In the genomic region with DNA sequence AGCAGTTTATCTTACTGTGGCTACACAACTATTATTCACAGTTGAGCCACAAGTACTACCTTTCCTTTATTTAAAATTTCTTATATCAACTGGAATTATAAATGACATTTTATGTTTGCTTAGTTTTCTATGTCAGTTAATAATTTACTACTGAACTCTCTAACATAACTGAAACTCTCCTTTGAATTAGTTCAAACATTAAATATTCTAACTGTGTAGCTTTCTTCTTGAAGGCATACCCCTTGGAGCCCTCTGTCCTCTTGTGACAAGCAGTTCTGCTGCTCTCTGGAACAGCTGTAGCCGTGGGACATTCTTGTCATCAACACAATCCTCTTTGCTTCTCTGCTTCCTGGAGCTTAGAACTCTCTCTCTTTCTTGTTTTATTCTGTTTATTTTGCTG, we compare ENCODE assay signal across 16 cellular contexts.
A peak's percentile ranks its signal among the peaks of the same experiment; 100 is the strongest.
DNase-seq lines count a peak whose midpoint lies in the region; ATAC-seq, FAIRE-seq and TF ChIP-seq lines count a peak whose summit lies in the region.
"Had no signal": no experiment of that assay in that cellular context is flagged by ENCODE, and none has a peak within 500 bp of the region (broad histone marks: within the 10 kb centered on the region; RNA-seq: fewer than 3 reads in every experiment).

No MANE protein-coding gene starts in this region.

- no peak for FAIRE-seq in HTR-8/SVneo (lab: Jason Lieb, UNC)
- FAIRE-seq: D721Med, urothelium cell line had no signal

- no peak for TF ChIP-seq POLR2A in GM18505 (IDR thresholded peaks at IDR 0.05; ENCODE audit: borderline replicate concordance, extremely low read depth, insufficient read depth, insufficient read length)

- DNase-seq in left lobe of liver (ENCODE audit: low spot score) (no peak), NCI-H226 (no peak), NCI-H774 (lab: John Stamatoyannopoulos, UW) (no peak), HTR-8/SVneo (ENCODE audit: insufficient read length, low spot score) (no peak)
- DNase-seq in stimulated activated naive CD4-positive, alpha-beta T cell (lab: John Stamatoyannopoulos, UW), result no peak
- DNase-seq: hypothalamus; NCI-H1930; NCI-H748 treated with DMSO at 0.1 percent for 48 hours; stimulated activated CD4-positive, alpha-beta T cell treated with anti-CD3 and anti-CD28 coated beads, Interleukin-12 subunit alpha, Interleukin-12 subunit beta, amount 100 ng/mL, for 4 hours; stomach had no signal

- peak; percentile 38 for ATAC-seq in GM18505 (IDR thresholded peaks at IDR 0.05; ENCODE audit: unreplicated experiment)
- peak; percentile 55 for ATAC-seq in GM19438 (IDR thresholded peaks at IDR 0.05; ENCODE audit: low read depth, unreplicated experiment)
- peak; percentile 43 for ATAC-seq in HG03135 (IDR thresholded peaks at IDR 0.05; ENCODE audit: unreplicated experiment)
- ATAC-seq in left lobe of liver, result peak; percentile 77
- ATAC-seq: activated T-helper 17 cell treated with anti-CD3 and anti-CD28 coated beads, Interleukin-2, amount 50 U/mL, for 72 hours had no signal
